In genomic region chr19:34367424-34367957, GRCh38 we compare ENCODE assay signal across 1 cellular context.
TF ChIP-seq lines count a peak whose summit lies in the region.

No MANE protein-coding gene starts in this region.

TF ChIP-seq in GM12878, 131 proteins besides CTCF, POLR2A, EP300 and RAD21:
- TF ChIP-seq USF2 (IDR thresholded peaks at IDR 0.05; ENCODE audit: borderline replicate concordance, low read depth, low read length): no peak
- no peak for TF ChIP-seq ZBTB40 (IDR thresholded peaks at IDR 0.05; ENCODE audit: borderline replicate concordance)
- TF ChIP-seq EED (IDR thresholded peaks at IDR 0.05; ENCODE audit: low read depth): no peak
- no peak for TF ChIP-seq ATF2 (IDR thresholded peaks at IDR 0.05; ENCODE audit: low read length)
- no peak for TF ChIP-seq SMAD5 (IDR thresholded peaks at IDR 0.05; ENCODE audit: low read depth)
- TF ChIP-seq LARP7 (IDR thresholded peaks at IDR 0.05): no peak
- no peak for TF ChIP-seq CEBPZ (IDR thresholded peaks at IDR 0.05; ENCODE audit: low read depth, low read length)
- TF ChIP-seq NKRF (conservative IDR thresholded peaks at IDR 0.05): no peak
- TF ChIP-seq RAD51 (IDR thresholded peaks at IDR 0.05): no peak
- no peak for TF ChIP-seq SREBF1 (IDR thresholded peaks at IDR 0.05; ENCODE audit: low read length)
- TF ChIP-seq CUX1 (IDR thresholded peaks at IDR 0.05; ENCODE audit: insufficient replicate concordance, low read depth, low read length): no peak
- TF ChIP-seq ATF7 (IDR thresholded peaks at IDR 0.05; ENCODE audit: low read depth): no peak
TF ChIP-seq in GM12878: peak in this region for 0.
